ENCODE assay signal across 8 cellular contexts in genomic region chr1:155193275-155193990, GRCh38. TPM values are rescaled to one million over a fixed set of nuclear protein-coding genes. Genes with fewer than 3 reads are reported as not detected.
A peak's percentile ranks its signal among the peaks of the same experiment; 100 is the strongest.
DNase-seq lines count a peak whose midpoint lies in the region; ATAC-seq and TF ChIP-seq lines count a peak whose summit lies in the region.

No MANE protein-coding gene starts in this region.

- no peaks in the 10 kb centered on the region for H3K79me2 ChIP-seq in hepatocyte

- H3K4me2 ChIP-seq in hepatocyte = peak overlapping the region; percentile 86

- ATAC-seq in HG02678 (IDR thresholded peaks at IDR 0.05; ENCODE audit: unreplicated experiment) (peak; percentile 81), HG02840 (IDR thresholded peaks at IDR 0.05; ENCODE audit: low FRiP score, unreplicated experiment) (no peak)

- in situ Hi-C loops in astrocyte of the cerebellum (cut with HindIII; ENCODE audit: low sequenced_read_pairs) = no loop called here

- peak; percentile 99 for TF ChIP-seq CTCF in astrocyte of the cerebellum (IDR thresholded peaks at IDR 0.05; ENCODE audit: low read depth, low read length, missing control alignments)
- peak; percentile 99 for TF ChIP-seq CTCF in hepatocyte (IDR thresholded peaks at IDR 0.05; ENCODE audit: poor library complexity)
- TF ChIP-seq CTCF in retinal pigment epithelial cell (conservative IDR thresholded peaks at IDR 0.05; ENCODE audit: low read depth, low read length) = peak; percentile 97

- no peaks in the 10 kb centered on the region for H3K36me3 ChIP-seq in hepatocyte (replicated peaks; ENCODE audit: insufficient read depth, low read depth)

- peak overlapping the region; percentile 80 for H3K27ac ChIP-seq in hepatocyte

- WGBS in hepatocyte (ENCODE audit: low lambda C conversion rate, missing lambda C conversion rate) = 1% methylated on average over 34 of the region's 38 CpGs

- no peaks in the 10 kb centered on the region for H4K20me1 ChIP-seq in hepatocyte (ENCODE audit: insufficient read depth, poor library complexity, severe bottlenecking)

- DNase-seq in NCI-H1694 treated with DMSO at 0.1 percent for 48 hours (lab: John Stamatoyannopoulos, UW) (peak; percentile 69), T-helper 22 cell (ENCODE audit: low read depth) (peak; percentile 37), astrocyte of the cerebellum (ENCODE audit: low read depth) (peak; percentile 74), hepatocyte (ENCODE audit: low spot score) (peak; percentile 93), retinal pigment epithelial cell (ENCODE audit: low read depth) (peak; percentile 73)

- no peaks in the 10 kb centered on the region for H3K9me3 ChIP-seq in hepatocyte (ENCODE audit: low read depth)

- H3K27me3 ChIP-seq in hepatocyte = no peaks in the 10 kb centered on the region

- H3K4me3 ChIP-seq in astrocyte of the cerebellum (ENCODE audit: low read depth, low read length) (peak overlapping the region; percentile 51), hepatocyte (peak overlapping the region; percentile 11), retinal pigment epithelial cell (ENCODE audit: low read length) (peak overlapping the region; percentile 72)

- peaks cover 19% of the 10 kb centered on the region for H3K4me1 ChIP-seq in hepatocyte (ENCODE audit: insufficient read depth)

- peak overlapping the region; percentile 58 for H2AFZ ChIP-seq in hepatocyte

- H3K9me2 ChIP-seq in hepatocyte (replicated peaks; ENCODE audit: insufficient read depth) = no peaks in the 10 kb centered on the region

- TF ChIP-seq POLR2A in GM10847 (IDR thresholded peaks at IDR 0.05; ENCODE audit: extremely low read depth, insufficient read length) = peak; percentile 21

RNA-seq across cellular contexts. Expression of gene THBS3, which starts 14.3 kb away (rescaled TPM):
- 19.8 and 20.3 TPM in 2 replicates for total RNA-seq in hepatocyte
- 39.9 and 41.6 TPM in 2 replicates for polyA plus RNA-seq in hepatocyte

RNA-seq across cellular contexts. Expression of gene MTX1, which starts 15.1 kb away (rescaled TPM):
- total RNA-seq in hepatocyte = 42.1 and 49.4 TPM in 2 replicates
- 78.2 and 82.0 TPM in 2 replicates for polyA plus RNA-seq in hepatocyte

RNA-seq across cellular contexts. Expression of gene TRIM46, which starts 19.8 kb away (rescaled TPM):
- 1.1 and 1.2 TPM in 2 replicates for total RNA-seq in hepatocyte
- polyA plus RNA-seq in hepatocyte = 1.9 and 2.1 TPM in 2 replicates

RNA-seq across cellular contexts. Expression of gene KRTCAP2, which starts 20.3 kb away (rescaled TPM):
- 191 and 209 TPM in 2 replicates for total RNA-seq in hepatocyte
- 440 and 454 TPM in 2 replicates for polyA plus RNA-seq in hepatocyte

RNA-seq across cellular contexts. Expression of gene DPM3, which starts 53.1 kb away (rescaled TPM):
- total RNA-seq in hepatocyte = 94.2 and 121 TPM in 2 replicates
- 84.1 and 96.3 TPM in 2 replicates for polyA plus RNA-seq in hepatocyte

Comparison
In these comparisons a context has a peak if more than half of its experiments do, and no peak if none do; other contexts are left out.
1. DNase-seq: peak in every context shown above with its lines; median percentile 93 in hepatocyte; 74 in astrocyte of the cerebellum; 73 in retinal pigment epithelial cell; 69 in NCI-H1694 treated with DMSO at 0.1 percent for 48 hours; 37 in T-helper 22 cell.
2. H3K4me3 ChIP-seq: peak in every context shown above with its lines; median percentile 72 in retinal pigment epithelial cell; 51 in astrocyte of the cerebellum; 11 in hepatocyte.